Comparison of ENCODE assay signal across 1 cellular context in the genomic region with DNA sequence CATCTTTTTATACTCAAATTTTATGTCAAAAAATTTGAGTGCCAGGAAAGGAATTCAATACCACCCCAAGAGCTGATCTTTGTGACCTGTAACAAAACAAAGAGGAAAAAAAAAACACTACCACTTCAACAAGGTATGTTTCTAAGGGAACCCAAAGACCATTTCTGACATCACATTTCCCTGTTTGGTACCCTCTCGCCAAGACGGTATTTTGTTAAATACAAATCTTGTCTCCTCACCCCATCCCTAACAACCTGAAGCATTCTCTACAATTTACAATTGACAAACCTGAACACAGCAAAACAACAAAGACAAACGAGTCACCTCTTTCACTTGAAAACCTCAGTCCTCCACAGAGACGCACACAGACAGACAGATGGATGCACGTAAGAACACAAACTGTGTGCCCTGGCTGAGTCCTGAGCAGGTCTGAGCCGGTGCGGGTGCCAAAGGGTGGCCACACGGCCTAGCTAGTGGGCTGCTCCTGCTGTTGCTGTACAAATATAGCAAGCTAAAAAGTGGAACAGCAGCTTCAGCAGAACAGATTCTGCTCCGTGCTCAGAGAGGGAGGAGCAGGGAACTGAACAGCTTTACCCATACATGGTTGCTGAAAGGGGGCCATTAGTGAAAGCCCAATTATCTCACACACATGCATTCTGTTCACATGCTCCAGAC.
TF ChIP-seq lines count a peak whose summit lies in the region.

No MANE protein-coding gene starts in this region.

TF ChIP-seq in WTC11, 78 proteins besides CTCF, POLR2A, EP300 and RAD21 (continued from another document):
- TF ChIP-seq, protein P1, sequence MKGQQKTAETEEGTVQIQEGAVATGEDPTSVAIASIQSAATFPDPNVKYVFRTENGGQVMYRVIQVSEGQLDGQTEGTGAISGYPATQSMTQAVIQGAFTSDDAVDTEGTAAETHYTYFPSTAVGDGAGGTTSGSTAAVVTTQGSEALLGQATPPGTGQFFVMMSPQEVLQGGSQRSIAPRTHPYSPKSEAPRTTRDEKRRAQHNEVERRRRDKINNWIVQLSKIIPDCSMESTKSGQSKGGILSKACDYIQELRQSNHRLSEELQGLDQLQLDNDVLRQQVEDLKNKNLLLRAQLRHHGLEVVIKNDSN (CRISPR knock-in tag; IDR thresholded peaks at IDR 0.05) = no peak
- TF ChIP-seq, protein P2, sequence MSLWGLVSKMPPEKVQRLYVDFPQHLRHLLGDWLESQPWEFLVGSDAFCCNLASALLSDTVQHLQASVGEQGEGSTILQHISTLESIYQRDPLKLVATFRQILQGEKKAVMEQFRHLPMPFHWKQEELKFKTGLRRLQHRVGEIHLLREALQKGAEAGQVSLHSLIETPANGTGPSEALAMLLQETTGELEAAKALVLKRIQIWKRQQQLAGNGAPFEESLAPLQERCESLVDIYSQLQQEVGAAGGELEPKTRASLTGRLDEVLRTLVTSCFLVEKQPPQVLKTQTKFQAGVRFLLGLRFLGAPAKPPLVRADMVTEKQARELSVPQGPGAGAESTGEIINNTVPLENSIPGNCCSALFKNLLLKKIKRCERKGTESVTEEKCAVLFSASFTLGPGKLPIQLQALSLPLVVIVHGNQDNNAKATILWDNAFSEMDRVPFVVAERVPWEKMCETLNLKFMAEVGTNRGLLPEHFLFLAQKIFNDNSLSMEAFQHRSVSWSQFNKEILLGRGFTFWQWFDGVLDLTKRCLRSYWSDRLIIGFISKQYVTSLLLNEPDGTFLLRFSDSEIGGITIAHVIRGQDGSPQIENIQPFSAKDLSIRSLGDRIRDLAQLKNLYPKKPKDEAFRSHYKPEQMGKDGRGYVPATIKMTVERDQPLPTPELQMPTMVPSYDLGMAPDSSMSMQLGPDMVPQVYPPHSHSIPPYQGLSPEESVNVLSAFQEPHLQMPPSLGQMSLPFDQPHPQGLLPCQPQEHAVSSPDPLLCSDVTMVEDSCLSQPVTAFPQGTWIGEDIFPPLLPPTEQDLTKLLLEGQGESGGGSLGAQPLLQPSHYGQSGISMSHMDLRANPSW (CRISPR knock-in tag; conservative IDR thresholded peaks at IDR 0.05; ENCODE audit: low read depth) = no peak
- TF ChIP-seq GTF2I (CRISPR knock-in tag; conservative IDR thresholded peaks at IDR 0.05) (no peak), NR3C1 (CRISPR knock-in tag; conservative IDR thresholded peaks at IDR 0.05; ENCODE audit: low read depth) (no peak), GRHL2 (CRISPR knock-in tag; IDR thresholded peaks at IDR 0.05; ENCODE audit: insufficient replicate concordance, severe bottlenecking) (no peak), ZNF396 (CRISPR knock-in tag; IDR thresholded peaks at IDR 0.05; ENCODE audit: borderline replicate concordance) (no peak), ELF4 (CRISPR knock-in tag; IDR thresholded peaks at IDR 0.05; ENCODE audit: low read depth) (no peak)
- TF ChIP-seq, protein P3, sequence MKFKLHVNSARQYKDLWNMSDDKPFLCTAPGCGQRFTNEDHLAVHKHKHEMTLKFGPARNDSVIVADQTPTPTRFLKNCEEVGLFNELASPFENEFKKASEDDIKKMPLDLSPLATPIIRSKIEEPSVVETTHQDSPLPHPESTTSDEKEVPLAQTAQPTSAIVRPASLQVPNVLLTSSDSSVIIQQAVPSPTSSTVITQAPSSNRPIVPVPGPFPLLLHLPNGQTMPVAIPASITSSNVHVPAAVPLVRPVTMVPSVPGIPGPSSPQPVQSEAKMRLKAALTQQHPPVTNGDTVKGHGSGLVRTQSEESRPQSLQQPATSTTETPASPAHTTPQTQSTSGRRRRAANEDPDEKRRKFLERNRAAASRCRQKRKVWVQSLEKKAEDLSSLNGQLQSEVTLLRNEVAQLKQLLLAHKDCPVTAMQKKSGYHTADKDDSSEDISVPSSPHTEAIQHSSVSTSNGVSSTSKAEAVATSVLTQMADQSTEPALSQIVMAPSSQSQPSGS (CRISPR knock-in tag; IDR thresholded peaks at IDR 0.05; ENCODE audit: borderline replicate concordance, low read depth) = no peak
- TF ChIP-seq, protein P4, sequence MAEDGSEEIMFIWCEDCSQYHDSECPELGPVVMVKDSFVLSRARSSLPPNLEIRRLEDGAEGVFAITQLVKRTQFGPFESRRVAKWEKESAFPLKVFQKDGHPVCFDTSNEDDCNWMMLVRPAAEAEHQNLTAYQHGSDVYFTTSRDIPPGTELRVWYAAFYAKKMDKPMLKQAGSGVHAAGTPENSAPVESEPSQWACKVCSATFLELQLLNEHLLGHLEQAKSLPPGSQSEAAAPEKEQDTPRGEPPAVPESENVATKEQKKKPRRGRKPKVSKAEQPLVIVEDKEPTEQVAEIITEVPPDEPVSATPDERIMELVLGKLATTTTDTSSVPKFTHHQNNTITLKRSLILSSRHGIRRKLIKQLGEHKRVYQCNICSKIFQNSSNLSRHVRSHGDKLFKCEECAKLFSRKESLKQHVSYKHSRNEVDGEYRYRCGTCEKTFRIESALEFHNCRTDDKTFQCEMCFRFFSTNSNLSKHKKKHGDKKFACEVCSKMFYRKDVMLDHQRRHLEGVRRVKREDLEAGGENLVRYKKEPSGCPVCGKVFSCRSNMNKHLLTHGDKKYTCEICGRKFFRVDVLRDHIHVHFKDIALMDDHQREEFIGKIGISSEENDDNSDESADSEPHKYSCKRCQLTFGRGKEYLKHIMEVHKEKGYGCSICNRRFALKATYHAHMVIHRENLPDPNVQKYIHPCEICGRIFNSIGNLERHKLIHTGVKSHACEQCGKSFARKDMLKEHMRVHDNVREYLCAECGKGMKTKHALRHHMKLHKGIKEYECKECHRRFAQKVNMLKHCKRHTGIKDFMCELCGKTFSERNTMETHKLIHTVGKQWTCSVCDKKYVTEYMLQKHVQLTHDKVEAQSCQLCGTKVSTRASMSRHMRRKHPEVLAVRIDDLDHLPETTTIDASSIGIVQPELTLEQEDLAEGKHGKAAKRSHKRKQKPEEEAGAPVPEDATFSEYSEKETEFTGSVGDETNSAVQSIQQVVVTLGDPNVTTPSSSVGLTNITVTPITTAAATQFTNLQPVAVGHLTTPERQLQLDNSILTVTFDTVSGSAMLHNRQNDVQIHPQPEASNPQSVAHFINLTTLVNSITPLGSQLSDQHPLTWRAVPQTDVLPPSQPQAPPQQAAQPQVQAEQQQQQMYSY (CRISPR knock-in tag; IDR thresholded peaks at IDR 0.05) = no peak
- TF ChIP-seq, protein P5, sequence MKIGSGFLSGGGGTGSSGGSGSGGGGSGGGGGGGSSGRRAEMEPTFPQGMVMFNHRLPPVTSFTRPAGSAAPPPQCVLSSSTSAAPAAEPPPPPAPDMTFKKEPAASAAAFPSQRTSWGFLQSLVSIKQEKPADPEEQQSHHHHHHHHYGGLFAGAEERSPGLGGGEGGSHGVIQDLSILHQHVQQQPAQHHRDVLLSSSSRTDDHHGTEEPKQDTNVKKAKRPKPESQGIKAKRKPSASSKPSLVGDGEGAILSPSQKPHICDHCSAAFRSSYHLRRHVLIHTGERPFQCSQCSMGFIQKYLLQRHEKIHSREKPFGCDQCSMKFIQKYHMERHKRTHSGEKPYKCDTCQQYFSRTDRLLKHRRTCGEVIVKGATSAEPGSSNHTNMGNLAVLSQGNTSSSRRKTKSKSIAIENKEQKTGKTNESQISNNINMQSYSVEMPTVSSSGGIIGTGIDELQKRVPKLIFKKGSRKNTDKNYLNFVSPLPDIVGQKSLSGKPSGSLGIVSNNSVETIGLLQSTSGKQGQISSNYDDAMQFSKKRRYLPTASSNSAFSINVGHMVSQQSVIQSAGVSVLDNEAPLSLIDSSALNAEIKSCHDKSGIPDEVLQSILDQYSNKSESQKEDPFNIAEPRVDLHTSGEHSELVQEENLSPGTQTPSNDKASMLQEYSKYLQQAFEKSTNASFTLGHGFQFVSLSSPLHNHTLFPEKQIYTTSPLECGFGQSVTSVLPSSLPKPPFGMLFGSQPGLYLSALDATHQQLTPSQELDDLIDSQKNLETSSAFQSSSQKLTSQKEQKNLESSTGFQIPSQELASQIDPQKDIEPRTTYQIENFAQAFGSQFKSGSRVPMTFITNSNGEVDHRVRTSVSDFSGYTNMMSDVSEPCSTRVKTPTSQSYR (CRISPR knock-in tag; IDR thresholded peaks at IDR 0.05) = no peak
